ENCODE assay signal across 9 cellular contexts in the genomic region with DNA sequence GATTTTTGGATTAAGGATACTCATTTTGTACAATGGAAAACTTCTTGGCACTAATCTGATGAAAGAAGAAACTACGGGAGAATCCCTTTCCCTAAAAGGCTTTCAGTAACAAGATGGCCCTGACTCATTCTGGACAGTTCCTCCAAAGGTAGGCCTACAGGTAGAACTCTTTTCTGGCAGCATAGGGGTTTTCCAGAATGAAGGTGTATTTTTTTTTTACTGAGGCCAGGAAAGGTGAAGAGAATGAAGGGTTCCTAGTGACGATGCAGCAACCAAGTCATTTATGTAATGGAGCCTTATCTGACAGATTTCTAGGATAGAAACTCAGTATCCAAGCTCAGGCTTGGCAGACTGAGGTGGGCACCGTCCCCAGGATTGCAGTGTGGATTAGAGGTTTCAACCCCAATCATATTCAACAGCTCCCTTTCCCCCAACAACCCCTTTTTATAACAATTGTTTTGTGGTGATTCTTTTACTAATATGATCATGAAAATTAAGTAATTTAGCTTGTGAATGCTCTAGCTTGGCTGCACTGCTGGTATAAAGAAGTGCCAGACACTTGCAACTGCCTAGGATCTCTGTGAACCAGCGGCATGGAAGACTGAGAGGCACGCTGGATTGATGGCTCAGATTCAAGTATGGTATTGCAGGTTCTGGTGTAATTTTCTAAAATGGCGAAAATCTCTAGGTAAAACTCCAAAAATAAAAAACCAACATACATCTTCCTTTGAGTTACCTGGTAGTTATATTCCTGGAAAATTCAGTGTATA. TPM values are rescaled to one million over a fixed set of nuclear protein-coding genes. Genes with fewer than 3 reads are reported as not detected.
DNase-seq lines count a peak whose midpoint lies in the region; ATAC-seq, FAIRE-seq and TF ChIP-seq lines count a peak whose summit lies in the region.
"Had no signal": no experiment of that assay in that cellular context is flagged by ENCODE, and none has a peak within 500 bp of the region (broad histone marks: within the 10 kb centered on the region; RNA-seq: fewer than 3 reads in every experiment).

No MANE protein-coding gene starts in this region.

- no peak for ATAC-seq in T-helper 17 cell
- no peak for ATAC-seq in HG03139 (IDR thresholded peaks at IDR 0.05; ENCODE audit: unreplicated experiment)

- H3K4me3 Mint-ChIP-seq in T-helper 17 cell, result peak overlapping the region; percentile 55

- H3K4me1 Mint-ChIP-seq in T-helper 17 cell, result peaks cover 55% of the 10 kb centered on the region

- TF ChIP-seq CTCF in fibroblast of mammary gland (conservative IDR thresholded peaks at IDR 0.05; ENCODE audit: control insufficient read depth, insufficient read depth, low read depth, low read length), result no peak

- H3K27ac Mint-ChIP-seq in T-helper 17 cell, result peak overlapping the region; percentile 99

- peak overlapping the region; percentile 94 to 100 for H3K27ac ChIP-seq in small intestine (ENCODE audit: low read depth in 1 of 2, low read length in 1 of 2)

- H3K9me3 ChIP-seq in T-helper 17 cell (ENCODE audit: control insufficient read depth, low read length, poor library complexity, severe bottlenecking) (no peaks in the 10 kb centered on the region), small intestine (ENCODE audit: control insufficient read depth, low read depth) (no peaks in the 10 kb centered on the region)

- DNase-seq in T-helper 17 cell (no peak), fibroblast of mammary gland (ENCODE audit: low read depth) (no peak), small intestine (no peak), NCI-H748 treated with DMSO at 0.1 percent for 48 hours (lab: John Stamatoyannopoulos, UW) (no peak), posterior cingulate gyrus (no peak), SKM-1 (lab: John Stamatoyannopoulos, UW; ENCODE audit: unreplicated experiment) (no peak)
- DNase-seq: NCI-H446 treated with DMSO at 0.1 percent for 48 hours had no signal

- no peaks in the 10 kb centered on the region for H3K36me3 ChIP-seq in small intestine (ENCODE audit: control insufficient read depth in 2 of 2, insufficient read depth in 2 of 2, low read length in 2 of 2)

- peaks cover 5 to 18% of the 10 kb centered on the region in 2 donors for H3K4me1 ChIP-seq in small intestine (ENCODE audit: control insufficient read depth in 2 of 2, insufficient read depth in 1 of 2, low read depth in 1 of 2, low read length in 1 of 2)

- peak overlapping the region; percentile 94 for H3K4me3 ChIP-seq in fibroblast of mammary gland (ENCODE audit: control insufficient read depth, low read depth, low read length)
- no peak overlapping the region for H3K4me3 ChIP-seq in small intestine (ENCODE audit: low read depth in 1 of 2, low read length in 2 of 2)

- no peak for FAIRE-seq in small intestine (lab: Jason Lieb, UNC)

- no peaks in the 10 kb centered on the region for H3K36me3 Mint-ChIP-seq in T-helper 17 cell (ENCODE audit: low read depth)

- intact Hi-C loops in posterior cingulate gyrus (cut with DNase I), result loop anchor here (2.0 kb wide), 1 partner anchor 17 kb away; a partner anchor contains a TSS

- H3K27me3 ChIP-seq in small intestine (ENCODE audit: control insufficient read depth in 2 of 2, insufficient read depth in 2 of 2, low read length in 2 of 2), result no peaks in the 10 kb centered on the region

- no peaks in the 10 kb centered on the region for H3K27me3 Mint-ChIP-seq in T-helper 17 cell

- WGBS in small intestine, 3 donors, result 75 to 80% (median 78%) methylated on average over 6 of the region's 6 CpGs

- TF ChIP-seq POLR2A in GM19099 (IDR thresholded peaks at IDR 0.05; ENCODE audit: extremely low read depth, insufficient read length, low read depth), result peak; percentile 12

RNA-seq across cellular contexts. Expression of a gene that starts 8.7 kb away (rescaled TPM):
- total RNA-seq in T-helper 17 cell, result 10 to 100 TPM; 22.2 to 31.7 TPM
- 10 to 100 TPM in 2 of 3 donors, 1 to 10 TPM in 1; 8.1 to 18.5 (median 12.4) TPM for polyA plus RNA-seq in small intestine

RNA-seq across cellular contexts. Expression of a gene that starts 16.3 kb away (rescaled TPM):
- 1,000 to 10,000 TPM; 6,241 to 6,591 TPM for total RNA-seq in T-helper 17 cell
- 1,000 to 10,000 TPM; 3,206 to 5,068 (median 5,057) TPM for polyA plus RNA-seq in small intestine

RNA-seq across cellular contexts. Expression of a gene that starts 16.5 kb away (rescaled TPM):
- total RNA-seq in T-helper 17 cell, result 10 to 100 TPM; 24.8 to 26.7 TPM
- polyA plus RNA-seq in small intestine, result 1 to 10 TPM; 1.5 to 6.8 (median 4.2) TPM
